24 cellular contexts compared by ENCODE assay signal in the genomic region with DNA sequence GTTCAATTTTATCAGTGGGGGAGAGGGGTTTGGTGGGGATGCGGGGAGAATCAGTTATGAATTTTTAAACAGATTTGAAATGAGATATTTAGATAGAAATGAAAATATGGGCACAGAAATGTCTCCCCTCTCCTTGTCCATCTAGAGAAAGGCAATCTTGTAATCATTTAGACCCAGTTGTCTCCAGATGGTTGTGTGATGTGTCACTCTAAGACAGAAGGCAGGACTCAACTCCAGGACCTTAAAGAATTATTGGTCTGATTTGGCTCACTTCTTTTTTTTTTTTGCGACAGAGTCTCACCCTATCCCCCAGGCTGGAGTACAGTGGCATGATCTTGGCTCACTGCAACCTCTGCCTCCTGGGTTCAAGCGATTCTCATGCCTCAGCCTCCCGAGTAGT.
DNase-seq lines count a peak whose midpoint lies in the region; ATAC-seq, FAIRE-seq and TF ChIP-seq lines count a peak whose summit lies in the region.
"Had no signal": no experiment of that assay in that cellular context is flagged by ENCODE, and none has a peak within 500 bp of the region (broad histone marks: within the 10 kb centered on the region; RNA-seq: fewer than 3 reads in every experiment).

No MANE protein-coding gene starts in this region.

- no peak overlapping the region for H3K4me3 Mint-ChIP-seq in MCF 10A (ENCODE audit: unreplicated experiment)
- H3K4me3 Mint-ChIP-seq: CD8-positive, alpha-beta memory T cell; HFFc6 had no signal

- H3K9me3 ChIP-seq in breast epithelium = no peaks in the 10 kb centered on the region
- H3K9me3 ChIP-seq in osteoblast (ENCODE audit: low read depth, low read length) = no peaks in the 10 kb centered on the region
- H3K9me3 ChIP-seq in small intestine (ENCODE audit: control insufficient read depth, low read depth) = no peaks in the 10 kb centered on the region
- H3K9me3 ChIP-seq: Peyer's patch, SJSA1 had no signal

- H2AFZ ChIP-seq in osteoblast (ENCODE audit: low read length) = no peak overlapping the region

- H3K27ac ChIP-seq in breast epithelium = peak overlapping the region; percentile 32 to 75
- no peak overlapping the region for H3K27ac ChIP-seq in foreskin keratinocyte
- H3K27ac ChIP-seq in osteoblast (ENCODE audit: low read depth, low read length) = no peak overlapping the region
- no peak overlapping the region for H3K27ac ChIP-seq in small intestine (ENCODE audit: low read depth in 1 of 2, low read length in 1 of 2)
- H3K27ac ChIP-seq: C4-2B, Peyer's patch, SJSA1 had no signal

- POLR2A ChIA-PET in MCF 10A (lab: Yijun Ruan, JAX) = no interaction called here

- FAIRE-seq in small intestine (lab: Jason Lieb, UNC) = no peak
- FAIRE-seq: H54, K562 had no signal

- 96 to 99% (median 99%) methylated on average over 4 of the region's 4 CpGs for WGBS in small intestine, 3 donors

- peak; percentile 20 for ATAC-seq in foreskin keratinocyte
- ATAC-seq: K562 had no signal

- H3K79me2 ChIP-seq in osteoblast (ENCODE audit: insufficient read depth, low read length) = no peaks in the 10 kb centered on the region

- intact Hi-C loops in breast epithelium (cut with DNase I; ENCODE audit: low total_unique reads) = no loop called here
- intact Hi-C loops in MCF 10A (cut with micrococcal nuclease) = no loop called here

- H4K20me1 ChIP-seq in osteoblast (ENCODE audit: insufficient read depth, low read length) = no peaks in the 10 kb centered on the region

- TF ChIP-seq POLR2A in breast epithelium (IDR thresholded peaks at IDR 0.05) = no peak

- H3K36me3 Mint-ChIP-seq in MCF 10A (ENCODE audit: insufficient read depth, unreplicated experiment) = no peaks in the 10 kb centered on the region

- H3K4me3 ChIP-seq in breast epithelium = no peak overlapping the region
- no peak overlapping the region for H3K4me3 ChIP-seq in osteoblast (ENCODE audit: insufficient read depth, low read length)
- H3K4me3 ChIP-seq in small intestine (ENCODE audit: low read depth in 1 of 2, low read length in 2 of 2) = no peak overlapping the region
- H3K4me3 ChIP-seq: K562, Peyer's patch, SJSA1 had no signal

- no TSS peak for BruUV-seq in MCF 10A (replicated peaks; lab: Mats Ljungman, UMichigan)

- no peaks in the 10 kb centered on the region for H3K27me3 Mint-ChIP-seq in MCF 10A (ENCODE audit: insufficient read depth, unreplicated experiment)
- H3K27me3 Mint-ChIP-seq: CD8-positive, alpha-beta memory T cell had no signal

- CTCF ChIA-PET in MCF 10A (lab: Yijun Ruan, JAX) = interaction anchor here (0.9 kb wide), 1 partner anchor 20 kb away, joined by 3 read pairs; no protein-coding TSS in a partner anchor

- no peaks in the 10 kb centered on the region for H3K9me3 Mint-ChIP-seq in MCF 10A (ENCODE audit: unreplicated experiment)
- H3K9me3 Mint-ChIP-seq: CD8-positive, alpha-beta memory T cell; HFFc6 had no signal

- no peak for TF ChIP-seq CTCF in breast epithelium (IDR thresholded peaks at IDR 0.05)
- no peak for TF ChIP-seq CTCF in MCF 10A (IDR thresholded peaks at IDR 0.05; ENCODE audit: unreplicated experiment)
- no peak for TF ChIP-seq CTCF in foreskin keratinocyte (conservative IDR thresholded peaks at IDR 0.05)
- no peak for TF ChIP-seq CTCF in osteoblast (IDR thresholded peaks at IDR 0.05; ENCODE audit: extremely low read depth, low read depth, low read length)

- H3K4me1 Mint-ChIP-seq in MCF 10A (ENCODE audit: insufficient read depth, unreplicated experiment) = no peaks in the 10 kb centered on the region

- DNase-seq in breast epithelium (ENCODE audit: low spot score in 2 of 2) (no peak), MCF 10A (ENCODE audit: unreplicated experiment) (no peak), NCI-H226 (peak; percentile 10), foreskin keratinocyte (peak in 1 of 2 donors; percentile 15), osteoblast (ENCODE audit: insufficient read length, low spot score, missing footprints) (no peak), NCI-H82 (lab: John Stamatoyannopoulos, UW) (no peak), small intestine (no peak)
- DNase-seq: 8988T; Calu3; CD8-positive, alpha-beta memory T cell; DMS153; GF-D8; HFFc6; NCI-H1092 treated with DMSO at 0.1 percent for 48 hours; NCI-H1436 treated with DMSO at 0.1 percent for 48 hours; NCI-H2029; NCI-H345; NCI-H524 treated with DMSO at 0.1 percent for 48 hours; Peyer's patch; SW 1271 had no signal

- no peaks in the 10 kb centered on the region for H3K36me3 ChIP-seq in breast epithelium
- no peaks in the 10 kb centered on the region for H3K36me3 ChIP-seq in osteoblast (ENCODE audit: insufficient read depth, low read length)
- H3K36me3 ChIP-seq in small intestine (ENCODE audit: control insufficient read depth in 2 of 2, insufficient read depth in 2 of 2, low read length in 2 of 2) = no peaks in the 10 kb centered on the region
- H3K36me3 ChIP-seq: Peyer's patch, SJSA1 had no signal

- no peak overlapping the region for H3K4me2 ChIP-seq in osteoblast (ENCODE audit: insufficient read depth, low read length)

- no peak overlapping the region for H3K27ac Mint-ChIP-seq in MCF 10A (ENCODE audit: low read depth, unreplicated experiment)
- H3K27ac Mint-ChIP-seq: HFFc6 had no signal

- H3K4me1 ChIP-seq in breast epithelium (no peaks in the 10 kb centered on the region), foreskin keratinocyte (no peaks in the 10 kb centered on the region), osteoblast (ENCODE audit: insufficient read depth, low read length) (peaks cover 17% of the 10 kb centered on the region), small intestine (ENCODE audit: control insufficient read depth in 2 of 2, insufficient read depth in 1 of 2, low read depth in 1 of 2, low read length in 1 of 2) (peaks cover 0 to 4% of the 10 kb centered on the region in 2 donors)

- H3K27me3 ChIP-seq in breast epithelium = no peaks in the 10 kb centered on the region
- no peaks in the 10 kb centered on the region for H3K27me3 ChIP-seq in foreskin keratinocyte
- no peaks in the 10 kb centered on the region for H3K27me3 ChIP-seq in osteoblast (ENCODE audit: insufficient read depth, low read length)
- H3K27me3 ChIP-seq in small intestine (ENCODE audit: control insufficient read depth in 2 of 2, insufficient read depth in 2 of 2, low read length in 2 of 2) = no peaks in the 10 kb centered on the region
- H3K27me3 ChIP-seq: Peyer's patch, SJSA1 had no signal

Comparison
In these comparisons a context has a peak if more than half of its experiments do, and no peak if none do; other contexts are left out.
1. H3K27ac ChIP-seq: peak in breast epithelium (2 of 2); none in foreskin keratinocyte (single experiment), osteoblast (single experiment) and small intestine (0 of 2).